In the genomic region with DNA sequence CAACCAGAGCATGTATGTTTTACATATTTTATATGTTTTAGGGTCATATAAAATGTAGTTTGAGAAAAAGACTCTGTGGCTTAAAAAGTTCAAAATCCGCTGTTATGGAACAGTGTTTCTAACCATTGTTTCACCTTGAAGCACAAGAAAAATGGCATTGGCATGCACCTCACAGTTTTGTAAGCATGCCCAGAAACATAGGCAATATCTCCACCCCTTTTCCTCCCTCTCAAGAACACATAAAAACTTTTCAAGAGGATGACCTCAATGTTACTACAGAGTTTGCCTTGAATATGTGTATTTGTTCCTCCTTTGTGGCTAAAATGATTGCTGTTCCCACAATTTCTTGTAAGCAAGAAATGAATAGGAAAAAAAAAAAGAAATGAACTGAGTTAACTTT, we compare ENCODE assay signal across 21 cellular contexts. TPM values are rescaled to one million over a fixed set of nuclear protein-coding genes. Genes with fewer than 3 reads are reported as not detected.
DNase-seq lines count a peak whose midpoint lies in the region; ATAC-seq, FAIRE-seq and TF ChIP-seq lines count a peak whose summit lies in the region.
"Had no signal": no experiment of that assay in that cellular context is flagged by ENCODE, and none has a peak within 500 bp of the region (broad histone marks: within the 10 kb centered on the region; RNA-seq: fewer than 3 reads in every experiment).

No MANE protein-coding gene starts in this region.

- H3K4me3 ChIP-seq in IMR-90 (ENCODE audit: insufficient read depth, low read depth, low read length) (no peak overlapping the region), K562 (no peak overlapping the region), left lung (no peak overlapping the region), upper lobe of right lung (no peak overlapping the region), SK-N-SH (ENCODE audit: low read depth in 2 of 2, low read length in 1 of 2) (no peak overlapping the region), gastrocnemius medialis (no peak overlapping the region)
- H3K4me3 ChIP-seq: GM23338, Peyer's patch had no signal

- peak overlapping the region; percentile 85; the same call in 1 of the 2 replicates for H3K18ac ChIP-seq in IMR-90 (ENCODE audit: low read depth, low read length)

- H2AK9ac ChIP-seq in IMR-90 (replicated peaks; ENCODE audit: low read depth, low read length, poor library complexity): no peak overlapping the region

- BruUV-seq in IMR-90 (replicated peaks; lab: Mats Ljungman, UMichigan) (no TSS peak), K562 (replicated peaks; lab: Mats Ljungman, UMichigan) (no TSS peak)

- no peaks in the 10 kb centered on the region for H3K79me1 ChIP-seq in IMR-90 (ENCODE audit: low read depth in 1 of 2, low read length in 2 of 2)

- H2BK15ac ChIP-seq in IMR-90 (ENCODE audit: low read depth, low read length): peak overlapping the region; percentile 86; the same call in 2 of the 3 replicates

- H3F3A ChIP-seq in SK-N-SH (replicated peaks; ENCODE audit: insufficient read depth): no peaks in the 10 kb centered on the region

- DNase-seq in IMR-90 (no peak), K562 (ENCODE audit: extremely low read depth in 1 of 4, low spot score in 3 of 4) (no peak), left lung (no peak), upper lobe of right lung (no peak), SK-N-SH (no peak), middle frontal gyrus (ENCODE audit: extremely low spot score, low spot score) (no peak), DMS53 (lab: John Stamatoyannopoulos, UW) (no peak), gastrocnemius medialis (no peak)
- DNase-seq: BE2C; CD4-positive, alpha-beta memory T cell; DND-41; GDM1; Kasumi-1; NCI-H146; NCI-H2107; NCI-H774; Peyer's patch; Right ventricle myocardium superior had no signal

- peak overlapping the region; percentile 75; the same call in 1 of the 2 replicates for H2BK120ac ChIP-seq in IMR-90 (ENCODE audit: low read depth, low read length)

- H4K5ac ChIP-seq in IMR-90 (ENCODE audit: low read depth, low read length): 0 out of 2 replicates have a peak overlapping the region, but pooled peaks have one; percentile 25

- H3K14ac ChIP-seq in IMR-90 (replicated peaks; ENCODE audit: low read depth, low read length): 0 out of 2 replicates have a peak overlapping the region, but pooled peaks have one; percentile 64

- TF ChIP-seq CTCF in IMR-90 (conservative IDR thresholded peaks at IDR 0.05; ENCODE audit: low read depth, low read length): no peak
- no peak for TF ChIP-seq CTCF in K562 (IDR thresholded peaks at IDR 0.05 in 2 of 3, conservative IDR thresholded peaks at IDR 0.05 in 1 of 3; ENCODE audit: insufficient read depth in 2 of 3, low read depth in 1 of 3, low read length in 3 of 3)
- TF ChIP-seq CTCF in left lung (IDR thresholded peaks at IDR 0.05): no peak
- no peak for TF ChIP-seq CTCF in upper lobe of right lung (IDR thresholded peaks at IDR 0.05)
- TF ChIP-seq CTCF in SK-N-SH (IDR thresholded peaks at IDR 0.05): no peak
- TF ChIP-seq CTCF in gastrocnemius medialis (IDR thresholded peaks at IDR 0.05 in 4 of 5, conservative IDR thresholded peaks at IDR 0.05 in 1 of 5): no peak

- no peak for FAIRE-seq in K562 (lab: Jason Lieb, UNC)
- FAIRE-seq: D721Med had no signal

- in situ Hi-C loops in IMR-90 (cut with MboI; ENCODE audit: low sequenced_read_pairs): no loop called here
- in situ Hi-C loops in K562 (cut with MboI): no loop called here
- in situ Hi-C loops in gastrocnemius medialis (cut with MboI; ENCODE audit: low sequenced_read_pairs in 4 of 4): no loop called here

- H3K23ac ChIP-seq in IMR-90 (ENCODE audit: low read depth, low read length): no peak overlapping the region

- H4K91ac ChIP-seq in IMR-90 (ENCODE audit: insufficient read depth, low read depth, low read length): 0 out of 2 replicates have a peak overlapping the region, but pooled peaks have one; percentile 13

- no peaks in the 10 kb centered on the region for H4K20me1 ChIP-seq in IMR-90 (ENCODE audit: insufficient read depth, low read length)
- no peaks in the 10 kb centered on the region for H4K20me1 ChIP-seq in K562 (replicated peaks; ENCODE audit: control insufficient read depth, insufficient read depth, low read length)
- no peaks in the 10 kb centered on the region for H4K20me1 ChIP-seq in SK-N-SH (ENCODE audit: insufficient read depth)

- 0 out of 2 replicates have a peak overlapping the region, but pooled peaks have one; percentile 3 for H2AK5ac ChIP-seq in IMR-90 (ENCODE audit: low read depth, low read length)

- H3K79me2 ChIP-seq in K562 (ENCODE audit: control insufficient read depth, insufficient read depth, low read length) (no peaks in the 10 kb centered on the region), SK-N-SH (ENCODE audit: insufficient read depth) (no peaks in the 10 kb centered on the region)

- TF ChIP-seq RAD21 in IMR-90 (IDR thresholded peaks at IDR 0.05; ENCODE audit: low read length) (no peak), K562 (CRISPR knock-in tag; conservative IDR thresholded peaks at IDR 0.05 in 1 of 2, IDR thresholded peaks at IDR 0.05 in 1 of 2) (no peak), SK-N-SH (IDR thresholded peaks at IDR 0.05; ENCODE audit: low read length) (no peak)

- no peak overlapping the region for H2AFZ ChIP-seq in IMR-90 (replicated peaks; ENCODE audit: low read length, poor library complexity)
- H2AFZ ChIP-seq in K562 (ENCODE audit: low read depth, low read length): peak overlapping the region; percentile 35; the same call in 1 of the 2 replicates
- H2AFZ ChIP-seq in SK-N-SH (ENCODE audit: low read depth): no peak overlapping the region
- H2AFZ ChIP-seq: GM23338 had no signal

- WGBS in IMR-90 (ENCODE audit: extremely low coverage in 2 of 2, insufficient read length in 1 of 2), 2 experiments: no CpG with 5 or more reads among the region's 1 CpG
- WGBS in K562 (ENCODE audit: insufficient coverage, low coverage, missing lambda C conversion rate): 100% methylated on average over 1 of the region's 1 CpG
- WGBS in SK-N-SH (ENCODE audit: low lambda C conversion rate): 100% methylated on average over 1 of the region's 1 CpG

- no peaks in the 10 kb centered on the region for H3K9me2 ChIP-seq in SK-N-SH

- dilution Hi-C loops in IMR-90 (cut with HindIII; ENCODE audit: low sequenced_read_pairs, unreplicated experiment): no loop called here

- no peak overlapping the region for H3K56ac ChIP-seq in IMR-90 (ENCODE audit: extremely low read depth, insufficient read depth, low read length)

- no peak overlapping the region for H3K4ac ChIP-seq in IMR-90 (ENCODE audit: low read depth, low read length)

- H3K27me3 ChIP-seq in IMR-90 (ENCODE audit: control insufficient read depth, insufficient read depth, low read length) (no peaks in the 10 kb centered on the region), K562 (ENCODE audit: control insufficient read depth in 2 of 2, insufficient read depth in 2 of 2, low read length in 2 of 2) (no peaks in the 10 kb centered on the region), left lung (no peaks in the 10 kb centered on the region), upper lobe of right lung (no peaks in the 10 kb centered on the region), SK-N-SH (ENCODE audit: insufficient read depth) (no peaks in the 10 kb centered on the region), gastrocnemius medialis (no peaks in the 10 kb centered on the region)
- H3K27me3 ChIP-seq: BE2C, Peyer's patch had no signal

- CTCF ChIA-PET in IMR-90 (lab: Yijun Ruan, JAX) (no interaction called here), K562 (lab: Yijun Ruan, JAX; ENCODE audit: low intra/inter-chr PET ratio) (no interaction called here), SK-N-SH (lab: Yijun Ruan, JAX) (no interaction called here)

- H3K27ac ChIP-seq in IMR-90 (ENCODE audit: insufficient read depth, low read length) (no peak overlapping the region), K562 (ENCODE audit: extremely low read depth, low read depth, low read length) (no peak overlapping the region; the same call in 2 of the 3 replicates), left lung (peak overlapping the region; percentile 15 to 43), upper lobe of right lung (peak overlapping the region; percentile 12), SK-N-SH (ENCODE audit: low read depth in 2 of 2, low read length in 1 of 2) (no peak overlapping the region), gastrocnemius medialis (no peak overlapping the region)
- H3K27ac ChIP-seq: Peyer's patch had no signal

- H3K9ac ChIP-seq in IMR-90 (ENCODE audit: low read depth, low read length) (no peak overlapping the region), K562 (ENCODE audit: insufficient read depth in 1 of 2, low read depth in 2 of 2, low read length in 2 of 2) (no peak overlapping the region), SK-N-SH (no peak overlapping the region)

- intact Hi-C loops in IMR-90 (cut with micrococcal nuclease): no loop called here
- intact Hi-C loops in K562 (cut with micrococcal nuclease): no loop called here
- intact Hi-C loops in left lung (cut with DNase I): no loop called here
- intact Hi-C loops in upper lobe of right lung (cut with DNase I): no loop called here
- intact Hi-C loops in gastrocnemius medialis (cut with DNase I; ENCODE audit: low total_unique reads): no loop called here

- H3K9me1 ChIP-seq in IMR-90 (ENCODE audit: insufficient read depth, low read length) (peaks cover 3% of the 10 kb centered on the region; the same call in 1 of the 2 replicates), K562 (ENCODE audit: control insufficient read depth, insufficient read depth, low read length) (no peaks in the 10 kb centered on the region)

- H3K4me2 ChIP-seq in IMR-90 (ENCODE audit: low read depth, low read length): no peak overlapping the region
- no peak overlapping the region for H3K4me2 ChIP-seq in K562 (ENCODE audit: insufficient read depth, low read length)
- H3K4me2 ChIP-seq in SK-N-SH: no peak overlapping the region
- H3K4me2 ChIP-seq: GM23338 had no signal

- H3K4me1 ChIP-seq in IMR-90 (ENCODE audit: control insufficient read depth, insufficient read depth, low read length) (peaks cover 15% of the 10 kb centered on the region), K562 (replicated peaks in 1 of 2; ENCODE audit: control insufficient read depth in 2 of 2, insufficient read depth in 2 of 2, low read length in 2 of 2) (peaks cover 7 to 65% of the 10 kb centered on the region in 2 experiments), left lung (peaks cover 13 to 26% of the 10 kb centered on the region in 2 donors), upper lobe of right lung (peaks cover 37% of the 10 kb centered on the region), SK-N-SH (ENCODE audit: control insufficient read depth in 1 of 2, insufficient read depth in 2 of 2, low read depth in 1 of 2, low read length in 1 of 2) (peaks cover 9 to 12% of the 10 kb centered on the region in 2 experiments; a peak in 3 of 4 replicates), gastrocnemius medialis (peaks cover 7 to 13% of the 10 kb centered on the region in 2 donors)
- H3K4me1 ChIP-seq: Peyer's patch had no signal

- POLR2A ChIA-PET in IMR-90 (lab: Charles Lee; ENCODE audit: unreplicated experiment) (no interaction called here), K562 (lab: Yijun Ruan, JAX) (no interaction called here), SK-N-SH (lab: Yijun Ruan, JAX) (no interaction called here)

- peak overlapping the region in 1 of 2 experiments; percentile 38; a peak in 1 of 4 replicates for H4K8ac ChIP-seq in IMR-90 (ENCODE audit: low read depth in 2 of 2, low read length in 2 of 2)

- no peaks in the 10 kb centered on the region for H3K36me3 ChIP-seq in IMR-90 (ENCODE audit: control insufficient read depth, insufficient read depth, low read length)
- H3K36me3 ChIP-seq in K562 (ENCODE audit: control insufficient read depth, insufficient read depth, low read length): no peaks in the 10 kb centered on the region; the same call in 2 of the 3 replicates
- no peaks in the 10 kb centered on the region for H3K36me3 ChIP-seq in left lung
- H3K36me3 ChIP-seq in upper lobe of right lung: no peaks in the 10 kb centered on the region
- no peaks in the 10 kb centered on the region for H3K36me3 ChIP-seq in SK-N-SH (replicated peaks in 1 of 2; ENCODE audit: control insufficient read depth in 1 of 2, insufficient read depth in 2 of 2, low read length in 1 of 2)
- H3K36me3 ChIP-seq in gastrocnemius medialis: no peaks in the 10 kb centered on the region
- H3K36me3 ChIP-seq: BE2C, Peyer's patch had no signal

- H2BK20ac ChIP-seq in IMR-90 (ENCODE audit: low read depth, low read length): 0 out of 2 replicates have a peak overlapping the region, but pooled peaks have one; percentile 73

- ATAC-seq in IMR-90 (ENCODE audit: low read depth) (no peak), K562 (no peak), left lung (peak; percentile 70), upper lobe of right lung (peak; percentile 66), gastrocnemius medialis (no peak)
- ATAC-seq: GM23338, SK-N-SH treated with all-trans-retinoic acid at 6 μM for 48 hours had no signal

- H2BK5ac ChIP-seq in IMR-90 (ENCODE audit: low read depth, low read length, poor library complexity, severe bottlenecking): peak overlapping the region; percentile 42

- TF ChIP-seq POLR2A in IMR-90 (IDR thresholded peaks at IDR 0.05; ENCODE audit: low read depth, low read length): no peak
- TF ChIP-seq POLR2A in K562 (conservative IDR thresholded peaks at IDR 0.05): no peak
- no peak for TF ChIP-seq POLR2A in gastrocnemius medialis (IDR thresholded peaks at IDR 0.05)

- H3K9me3 ChIP-seq in IMR-90 (ENCODE audit: control insufficient read depth, insufficient read depth, low read length) (no peaks in the 10 kb centered on the region), K562 (replicated peaks; ENCODE audit: control insufficient read depth, insufficient read depth, low read depth, low read length) (no peaks in the 10 kb centered on the region), left lung (no peaks in the 10 kb centered on the region), upper lobe of right lung (no peaks in the 10 kb centered on the region), SK-N-SH (no peaks in the 10 kb centered on the region), gastrocnemius medialis (no peaks in the 10 kb centered on the region)
- H3K9me3 ChIP-seq: BE2C, Peyer's patch had no signal

- TF ChIP-seq EP300 in K562 (IDR thresholded peaks at IDR 0.05; ENCODE audit: low read length) (no peak), SK-N-SH (IDR thresholded peaks at IDR 0.05; ENCODE audit: borderline replicate concordance in 1 of 2, low read depth in 1 of 2, low read length in 1 of 2) (no peak)

RNA-seq across cellular contexts. Expression of a gene that starts 29.3 kb away (rescaled TPM):
- total RNA-seq in IMR-90 (2012; rRNA removed): 3.9 and 5.0 TPM in 2 replicates
- 1.3 and 1.5 TPM in 2 replicates for polyA plus RNA-seq in IMR-90 (2012; rRNA removed)
- 1.0 and 1.5 TPM in 2 replicates for polyA plus RNA-seq in IMR-90 (2012; cell fraction: cytosol; rRNA removed)
- 0.25 and 1.4 TPM in 2 replicates for polyA plus RNA-seq in IMR-90 (2012; cell fraction: nucleus; rRNA removed; ENCODE audit: low replicate concordance)
- total RNA-seq in K562 (2011; cell fraction: chromatin; rRNA removed; ENCODE audit: low replicate concordance): 68.8 and 93.7 TPM in 2 replicates
- total RNA-seq in K562 (2011; cell fraction: nucleolus; rRNA removed): 41.2 and 67.8 TPM in 2 replicates
- 71.1 and 83.7 TPM in 2 replicates for total RNA-seq in K562 (2011; cell fraction: nucleoplasm; rRNA removed)
- 61.3 and 64.9 TPM in 2 replicates for total RNA-seq in K562 (2014; rRNA removed)
- 71.2 and 79.7 TPM in 2 replicates for total RNA-seq in K562 (2014; rRNA removed; fragmentation: Illumina TruSeq; extraction: Trizol)
- total RNA-seq in K562 (2015; rRNA removed; fragmentation: Illumina TruSeq; extraction: Trizol): 87.6 and 95.9 TPM in 2 replicates
- 44.1 and 47.8 TPM in 2 replicates for total RNA-seq in K562 (2021)
- 29.8 and 53.5 TPM in 2 replicates for polyA plus RNA-seq in K562 (2011; rRNA removed)
- 30.2 and 32.8 TPM in 2 replicates for polyA plus RNA-seq in K562 (2011; cell fraction: cytosol; rRNA removed)
- 56.2 and 99.4 TPM in 2 replicates for polyA plus RNA-seq in K562 (2011; cell fraction: nucleus; rRNA removed)
- 26.8 and 44.9 TPM in 2 replicates for polyA plus RNA-seq in K562 (2012)
- 60.6 and 65.1 TPM in 2 replicates for polyA plus RNA-seq in K562 (2014; fragmentation: Illumina TruSeq; extraction: Trizol)
- 10 to 100 TPM; 53.3 to 54.9 TPM for polyA plus RNA-seq in K562 (2014; fragmentation: Nextera tagmentation; extraction: Ambion mirVana)
- polyA plus RNA-seq in K562 (2014; rRNA removed): 41.0 and 42.2 TPM in 2 replicates
- 62.5 and 95.5 TPM in 2 replicates for polyA minus RNA-seq in K562 (2011; rRNA and poly(A)+ RNA removed)
- polyA minus RNA-seq in K562 (2011; cell fraction: cytosol; rRNA and poly(A)+ RNA removed): 15.3 and 44.3 TPM in 2 replicates
- polyA minus RNA-seq in K562 (2011; cell fraction: nucleus; rRNA and poly(A)+ RNA removed): 67.9 and 73.3 TPM in 2 replicates
- 100 to 1,000 TPM; 104 to 153 TPM for total RNA-seq in left lung
- total RNA-seq in upper lobe of right lung: 169 TPM
- polyA plus RNA-seq in SK-N-SH (2012; rRNA removed): 1.8 and 2.1 TPM in 2 replicates
- polyA plus RNA-seq in SK-N-SH (2012; cell fraction: cytosol; rRNA removed): 3.1 and 3.4 TPM in 2 replicates
- 0.97 TPM in 2 replicates for polyA plus RNA-seq in SK-N-SH (2012; cell fraction: nucleus; rRNA removed)
- total RNA-seq in gastrocnemius medialis: 10 to 100 TPM; 24.8 to 81.8 (median 37.4) TPM
- total RNA-seq: GM23338 had no signal

RNA-seq across cellular contexts. Expression of a gene that starts 51.4 kb away (rescaled TPM):
- total RNA-seq in IMR-90 (2012; rRNA removed): 35.7 and 67.5 TPM in 2 replicates
- 20.0 and 29.1 TPM in 2 replicates for polyA plus RNA-seq in IMR-90 (2012; rRNA removed)
- 8.7 and 10.1 TPM in 2 replicates for polyA plus RNA-seq in IMR-90 (2012; cell fraction: cytosol; rRNA removed)
- polyA plus RNA-seq in IMR-90 (2012; cell fraction: nucleus; rRNA removed; ENCODE audit: low replicate concordance): 3.1 and 9.5 TPM in 2 replicates
- total RNA-seq in K562 (2011; cell fraction: chromatin; rRNA removed; ENCODE audit: low replicate concordance): 9.2 and 28.4 TPM in 2 replicates
- total RNA-seq in K562 (2011; cell fraction: nucleolus; rRNA removed): 6.0 and 7.0 TPM in 2 replicates
- total RNA-seq in K562 (2011; cell fraction: nucleoplasm; rRNA removed): 10.2 and 10.3 TPM in 2 replicates
- total RNA-seq in K562 (2014; rRNA removed): 25.1 and 26.9 TPM in 2 replicates
- total RNA-seq in K562 (2014; rRNA removed; fragmentation: Illumina TruSeq; extraction: Trizol): 41.2 and 47.2 TPM in 2 replicates
- 40.1 and 40.5 TPM in 2 replicates for total RNA-seq in K562 (2015; rRNA removed; fragmentation: Illumina TruSeq; extraction: Trizol)
- 23.9 and 27.0 TPM in 2 replicates for total RNA-seq in K562 (2021)
- polyA plus RNA-seq in K562 (2011; rRNA removed): 19.1 and 31.7 TPM in 2 replicates
- polyA plus RNA-seq in K562 (2011; cell fraction: cytosol; rRNA removed): 3.4 and 9.2 TPM in 2 replicates
- polyA plus RNA-seq in K562 (2011; cell fraction: nucleus; rRNA removed): 5.1 and 7.2 TPM in 2 replicates
- 17.7 and 21.5 TPM in 2 replicates for polyA plus RNA-seq in K562 (2012)
- 33.6 and 46.5 TPM in 2 replicates for polyA plus RNA-seq in K562 (2014; fragmentation: Illumina TruSeq; extraction: Trizol)
- polyA plus RNA-seq in K562 (2014; fragmentation: Nextera tagmentation; extraction: Ambion mirVana): 10 to 100 TPM; 38.3 to 56.4 TPM
- 28.4 and 30.3 TPM in 2 replicates for polyA plus RNA-seq in K562 (2014; rRNA removed)
- 40.6 and 40.8 TPM in 2 replicates for polyA minus RNA-seq in K562 (2011; rRNA and poly(A)+ RNA removed)
- polyA minus RNA-seq in K562 (2011; cell fraction: cytosol; rRNA and poly(A)+ RNA removed): 32.7 and 48.7 TPM in 2 replicates
- 7.0 and 13.2 TPM in 2 replicates for polyA minus RNA-seq in K562 (2011; cell fraction: nucleus; rRNA and poly(A)+ RNA removed)
- 10 to 100 TPM; 34.1 to 37.0 TPM for total RNA-seq in left lung
- 32.3 TPM for total RNA-seq in upper lobe of right lung
- polyA plus RNA-seq in SK-N-SH (2012; rRNA removed): 15.5 and 19.5 TPM in 2 replicates
- polyA plus RNA-seq in SK-N-SH (2012; cell fraction: cytosol; rRNA removed): 28.6 and 35.9 TPM in 2 replicates
- 3.6 and 10.3 TPM in 2 replicates for polyA plus RNA-seq in SK-N-SH (2012; cell fraction: nucleus; rRNA removed)
- total RNA-seq in gastrocnemius medialis: 100 to 1,000 TPM in 1 of 4 donors, 10 to 100 TPM in 3; 68.1 to 114 (median 87.3) TPM

Comparison
In these comparisons a context has a peak if more than half of its experiments do, and no peak if none do; other contexts are left out.
1. ATAC-seq: peak in left lung (single experiment) and upper lobe of right lung (single experiment); none in IMR-90 (single experiment), K562 (single experiment) and gastrocnemius medialis (0 of 2).
2. H3K27ac ChIP-seq: peak in left lung (2 of 2) and upper lobe of right lung (single experiment); none in IMR-90 (single experiment), K562 (single experiment), SK-N-SH (0 of 2) and gastrocnemius medialis (0 of 4).